Comparison of ENCODE assay signal across 21 cellular contexts in genomic region chr10:33071857-33072256, GRCh38.
"Had no signal": no experiment of that assay in that cellular context is flagged by ENCODE, and none has a peak within 500 bp of the region (broad histone marks: within the 10 kb centered on the region; RNA-seq: fewer than 3 reads in every experiment).

No MANE protein-coding gene starts in this region.

- H3K4me3 Mint-ChIP-seq: activated CD4-positive, alpha-beta T cell treated with anti-CD3 and anti-CD28 coated beads, Interleukin-2, amount 10 ng/mL, durations not matched to agents 7 days and 5 days; activated naive CD4-positive, alpha-beta T cell treated with anti-CD3 and anti-CD28 coated beads for 36 hours; activated T-cell treated with anti-CD3 and anti-CD28 coated beads, Interleukin-2, amount 50 U/mL, for 4 hours; naive thymus-derived CD4-positive, alpha-beta T cell had no signal

- H3K27me3 ChIP-seq: body of pancreas, esophagus squamous epithelium, left lung, ovary, right lobe of liver, stomach, upper lobe of left lung had no signal

- H3K36me3 ChIP-seq: esophagus squamous epithelium, heart right ventricle, left lung, ovary, right lobe of liver, stomach, upper lobe of left lung had no signal

- H3K4me3 ChIP-seq: body of pancreas, esophagus squamous epithelium, heart right ventricle, left lung, mucosa of descending colon, ovary, right lobe of liver, smooth muscle cell, stomach, upper lobe of left lung had no signal

- H3K27ac Mint-ChIP-seq: activated CD4-positive, alpha-beta T cell treated with anti-CD3 and anti-CD28 coated beads, Interleukin-2, amount 10 ng/mL, durations not matched to agents 7 days and 5 days; activated naive CD4-positive, alpha-beta T cell treated with anti-CD3 and anti-CD28 coated beads for 36 hours; naive thymus-derived CD4-positive, alpha-beta T cell had no signal

- H3K27me3 Mint-ChIP-seq: activated CD4-positive, alpha-beta T cell treated with anti-CD3 and anti-CD28 coated beads, Interleukin-2, amount 10 ng/mL, durations not matched to agents 7 days and 5 days; naive thymus-derived CD4-positive, alpha-beta T cell had no signal

- H3K27ac ChIP-seq: esophagus squamous epithelium, heart right ventricle, left lung, ovary, right lobe of liver, stomach, upper lobe of left lung had no signal

- ATAC-seq: activated T-cell treated with anti-CD3 and anti-CD28 coated beads, Interleukin-2, amount 50 U/mL, for 4 hours; body of pancreas; heart right ventricle; left lung; mucosa of descending colon; naive thymus-derived CD4-positive, alpha-beta T cell; right lobe of liver had no signal

- H3K4me2 ChIP-seq: smooth muscle cell had no signal

- H3K4me1 ChIP-seq: esophagus squamous epithelium, heart right ventricle, left lung, right lobe of liver, stomach, upper lobe of left lung had no signal

- H3K4me1 Mint-ChIP-seq: activated CD4-positive, alpha-beta T cell treated with anti-CD3 and anti-CD28 coated beads, Interleukin-2, amount 10 ng/mL, durations not matched to agents 7 days and 5 days had no signal

- H3K9me3 ChIP-seq: body of pancreas, esophagus squamous epithelium, heart right ventricle, left lung, mucosa of descending colon, ovary, right lobe of liver, upper lobe of left lung had no signal

- DNase-seq: activated CD4-positive, alpha-beta T cell treated with anti-CD3 and anti-CD28 coated beads, Interleukin-2, amount 10 ng/mL, durations not matched to agents 7 days and 5 days; activated CD8-positive, alpha-beta memory T cell treated with anti-CD3 and anti-CD28 coated beads, Interleukin-2, amount 50 U/mL, for 4 hours; activated naive CD4-positive, alpha-beta T cell treated with anti-CD3 and anti-CD28 coated beads for 36 hours; activated T-cell treated with anti-CD3 and anti-CD28 coated beads, Interleukin-2, amount 50 U/mL, for 4 hours; body of pancreas; dermis blood vessel endothelial cell; effector memory CD4-positive, alpha-beta T cell; esophagus squamous epithelium; heart right ventricle; kidney; left lung; mammary epithelial cell; mucosa of descending colon; naive thymus-derived CD4-positive, alpha-beta T cell; ovary; right lobe of liver; stimulated activated CD4-positive, alpha-beta T cell treated with anti-CD3 and anti-CD28 coated beads, Interleukin-4, amount 100 ng/mL, for 1 hour; stomach; T1000; upper lobe of left lung had no signal

- H3K9me3 Mint-ChIP-seq: activated naive CD4-positive, alpha-beta T cell treated with anti-CD3 and anti-CD28 coated beads for 36 hours had no signal
